ENCODE assay signal across 24 cellular contexts in genomic region chr21:32468567-32469175, GRCh38.
"Had no signal": no experiment of that assay in that cellular context is flagged by ENCODE, and none has a peak within 500 bp of the region (broad histone marks: within the 10 kb centered on the region; RNA-seq: fewer than 3 reads in every experiment).

No MANE protein-coding gene starts in this region.

- H3K9me3 ChIP-seq: left lung, sigmoid colon, thoracic aorta had no signal

- H3K4me1 Mint-ChIP-seq: nephron progenitor cell; stimulated activated memory B cell treated with anti-CD40 and anti-IgM and Interleukin-4, amounts not matched to agents 10 μg/mL and 1 μg/mL and 100 μg/mL, for 72 hours; T-cell had no signal

- H3K36me3 Mint-ChIP-seq: brain; stimulated activated memory B cell treated with anti-CD40 and anti-IgM and Interleukin-4, amounts not matched to agents 10 μg/mL and 1 μg/mL and 100 μg/mL, for 72 hours had no signal

- H3K27me3 ChIP-seq: dorsolateral prefrontal cortex, left lung, sigmoid colon had no signal

- H3K27me3 Mint-ChIP-seq: activated naive CD8-positive, alpha-beta T cell treated with anti-CD3 and anti-CD28 coated beads, Interleukin-2, amount 50 U/mL, for 24 hours; brain; stimulated activated memory B cell treated with anti-CD40 and anti-IgM and Interleukin-4, amounts not matched to agents 10 μg/mL and 1 μg/mL and 100 μg/mL, for 72 hours; T-cell had no signal

- ATAC-seq: activated naive CD8-positive, alpha-beta T cell treated with anti-CD3 and anti-CD28 coated beads, Interleukin-2, amount 50 U/mL, for 24 hours; left lung; stimulated activated memory B cell treated with anti-CD40 and anti-IgM and Interleukin-4, amounts not matched to agents 10 μg/mL and 1 μg/mL and 100 μg/mL, for 72 hours; T-cell had no signal

- DNase-seq: activated CD4-positive, alpha-beta T cell treated with anti-CD3 and anti-CD28 coated beads, Interleukin-2, amount 50 U/mL, for 4 hours; activated naive CD4-positive, alpha-beta T cell treated with anti-CD3 and anti-CD28 coated beads for 36 hours; activated naive CD8-positive, alpha-beta T cell treated with anti-CD3 and anti-CD28 coated beads, Interleukin-2, amount 50 U/mL, for 24 hours; anterior cingulate cortex; caudate nucleus; endodermal cell; foreskin melanocyte; hypothalamus; nephron progenitor cell; occipital lobe; sigmoid colon; stimulated activated CD4-positive, alpha-beta T cell treated with anti-CD3 and anti-CD28 coated beads, Interleukin-4, amount 100 ng/mL, for 4 hours; T-cell; T-helper 9 cell; WERI-Rb-1 had no signal

- H3K9me3 Mint-ChIP-seq: activated naive CD4-positive, alpha-beta T cell treated with anti-CD3 and anti-CD28 coated beads for 36 hours; activated naive CD8-positive, alpha-beta T cell treated with anti-CD3 and anti-CD28 coated beads, Interleukin-2, amount 50 U/mL, for 24 hours; activated T-helper 1 cell treated with anti-CD3 and anti-CD28 coated beads, Interleukin-12 subunit alpha, Interleukin-12 subunit beta, Interleukin-2, Interleukin-4 antibody, amounts not matched to agents 30 ng/mL and 10 ng/mL and 1 ng/mL, durations not matched to agents 14 hours and 24 hours and 36 hours; stimulated activated memory B cell treated with anti-CD40 and anti-IgM and Interleukin-4, amounts not matched to agents 10 μg/mL and 1 μg/mL and 100 μg/mL, for 72 hours; T-cell had no signal

- H3K36me3 ChIP-seq: WERI-Rb-1 had no signal

- H3K4me3 ChIP-seq: dorsolateral prefrontal cortex, left lung, sigmoid colon, thoracic aorta had no signal

- H3K27ac Mint-ChIP-seq: activated naive CD4-positive, alpha-beta T cell treated with anti-CD3 and anti-CD28 coated beads for 36 hours; activated naive CD8-positive, alpha-beta T cell treated with anti-CD3 and anti-CD28 coated beads, Interleukin-2, amount 50 U/mL, for 24 hours; activated T-helper 1 cell treated with anti-CD3 and anti-CD28 coated beads, Interleukin-12 subunit alpha, Interleukin-12 subunit beta, Interleukin-2, Interleukin-4 antibody, amounts not matched to agents 30 ng/mL and 10 ng/mL and 1 ng/mL, durations not matched to agents 14 hours and 24 hours and 36 hours; endodermal cell; nephron progenitor cell; stimulated activated memory B cell treated with anti-CD40 and anti-IgM and Interleukin-4, amounts not matched to agents 10 μg/mL and 1 μg/mL and 100 μg/mL, for 72 hours had no signal

- FAIRE-seq: colon, keratinocyte had no signal

- H3K4me3 Mint-ChIP-seq: activated naive CD4-positive, alpha-beta T cell treated with anti-CD3 and anti-CD28 coated beads for 36 hours; activated naive CD8-positive, alpha-beta T cell treated with anti-CD3 and anti-CD28 coated beads, Interleukin-2, amount 50 U/mL, for 24 hours; activated T-helper 1 cell treated with anti-CD3 and anti-CD28 coated beads, Interleukin-12 subunit alpha, Interleukin-12 subunit beta, Interleukin-2, Interleukin-4 antibody, amounts not matched to agents 30 ng/mL and 10 ng/mL and 1 ng/mL, durations not matched to agents 14 hours and 24 hours and 36 hours; brain; endodermal cell; nephron progenitor cell; stimulated activated memory B cell treated with anti-CD40 and anti-IgM and Interleukin-4, amounts not matched to agents 10 μg/mL and 1 μg/mL and 100 μg/mL, for 72 hours; T-cell had no signal

- H3K27ac ChIP-seq: dorsolateral prefrontal cortex, epithelial cell of prostate, left lung, sigmoid colon, thoracic aorta, WERI-Rb-1 had no signal
